Comparison of ENCODE assay signal across 18 cellular contexts in genomic region chr5:54695198-54695966, GRCh38.
DNase-seq lines count a peak whose midpoint lies in the region; ATAC-seq, FAIRE-seq and TF ChIP-seq lines count a peak whose summit lies in the region.
"Had no signal": no experiment of that assay in that cellular context is flagged by ENCODE, and none has a peak within 500 bp of the region (broad histone marks: within the 10 kb centered on the region; RNA-seq: fewer than 3 reads in every experiment).

No MANE protein-coding gene starts in this region.

- H3K27me3 ChIP-seq in liver (ENCODE audit: control insufficient read depth in 4 of 4, insufficient read depth in 4 of 4, low read length in 3 of 4), result no peaks in the 10 kb centered on the region
- no peaks in the 10 kb centered on the region; a peak in 1 of 5 replicates for H3K27me3 ChIP-seq in HepG2 (ENCODE audit: control insufficient read depth in 1 of 2, insufficient read depth in 2 of 2, low read length in 2 of 2)
- H3K27me3 ChIP-seq in esophagus muscularis mucosa, result no peaks in the 10 kb centered on the region

- BruUV-seq in HepG2 (replicated peaks; lab: Mats Ljungman, UMichigan), result no TSS peak

- no peak for TF ChIP-seq POLR2A in HepG2 (IDR thresholded peaks at IDR 0.05; ENCODE audit: insufficient read depth in 1 of 2, low read depth in 2 of 2, low read length in 2 of 2)
- no peak for TF ChIP-seq POLR2A in esophagus muscularis mucosa (IDR thresholded peaks at IDR 0.05; ENCODE audit: low read depth)

- no peaks in the 10 kb centered on the region for H4K20me1 ChIP-seq in HepG2 (ENCODE audit: insufficient read depth, low read length)

- WGBS in liver, result 62% methylated on average over 5 of the region's 5 CpGs
- WGBS in HepG2 (ENCODE audit: low lambda C conversion rate), result 46% methylated on average over 5 of the region's 5 CpGs
- 94% methylated on average over 5 of the region's 5 CpGs for WGBS in esophagus muscularis mucosa

- DNase-seq in HepG2 (ENCODE audit: low spot score) (no peak), esophagus muscularis mucosa (ENCODE audit: extremely low spot score) (peak; percentile 26), NCI-H1092 treated with DMSO at 0.1 percent for 48 hours (lab: John Stamatoyannopoulos, UW) (no peak), Right ventricle myocardium inferior (ENCODE audit: missing footprints) (no peak)
- DNase-seq: GM23248; H9; NCI-H1694; NCI-H510A; NCI-H774; NK-92 treated with Interleukin-12 subunit alpha and Interleukin-12 subunit beta, amount 100 ng/mL, for 24 hours had no signal

- peaks cover 53% of the 10 kb centered on the region for H3K4me1 Mint-ChIP-seq in nephron
- H3K4me1 Mint-ChIP-seq: H9 had no signal

- H3K4me1 ChIP-seq in liver (ENCODE audit: control insufficient read depth in 4 of 4, insufficient read depth in 4 of 4, low read length in 3 of 4), result peaks cover 0 to 2% (median 0%) of the 10 kb centered on the region in 4 donors
- H3K4me1 ChIP-seq in HepG2 (ENCODE audit: insufficient read depth, low read length), result no peaks in the 10 kb centered on the region
- peaks cover 15 to 42% (median 38%) of the 10 kb centered on the region in 4 donors for H3K4me1 ChIP-seq in esophagus muscularis mucosa

- H3K9ac ChIP-seq in liver (ENCODE audit: low read depth in 1 of 2, low read length in 2 of 2) (no peak overlapping the region), HepG2 (ENCODE audit: insufficient read depth, low read depth, low read length) (no peak overlapping the region)
- H3K9ac ChIP-seq: GM23248 had no signal

- intact Hi-C loops in HepG2 (cut with micrococcal nuclease; ENCODE audit: unreplicated experiment) (no loop called here), esophagus muscularis mucosa (cut with DNase I) (no loop called here), Right ventricle myocardium inferior (cut with DNase I) (no loop called here)

- no peak for TF ChIP-seq EP300 in HepG2 (IDR thresholded peaks at IDR 0.05; ENCODE audit: low read depth in 2 of 2, low read length in 2 of 2)
- TF ChIP-seq EP300 in HepG2 (CRISPR knock-in tag; IDR thresholded peaks at IDR 0.05; ENCODE audit: borderline replicate concordance), result no peak
- no peak for TF ChIP-seq EP300 in esophagus muscularis mucosa (IDR thresholded peaks at IDR 0.05)

- no peak for FAIRE-seq in HepG2 (lab: Jason Lieb, UNC)
- FAIRE-seq: A204.1 had no signal

- H3K9me3 ChIP-seq in liver (ENCODE audit: control insufficient read depth in 4 of 4, low read length in 3 of 4), result no peaks in the 10 kb centered on the region
- H3K9me3 ChIP-seq in HepG2 (ENCODE audit: low read length), result no peaks in the 10 kb centered on the region
- no peaks in the 10 kb centered on the region for H3K9me3 ChIP-seq in esophagus muscularis mucosa

- no peak for TF ChIP-seq CTCF in liver (IDR thresholded peaks at IDR 0.05; ENCODE audit: low read depth, low read length, missing input control)
- no peak for TF ChIP-seq CTCF in HepG2 (CRISPR knock-in tag; IDR thresholded peaks at IDR 0.05)
- no peak for TF ChIP-seq CTCF in esophagus muscularis mucosa (IDR thresholded peaks at IDR 0.05)
- no peak for TF ChIP-seq CTCF in nephron (IDR thresholded peaks at IDR 0.05; ENCODE audit: unreplicated experiment in 3 of 3)

- H3K9me3 Mint-ChIP-seq in nephron, result no peaks in the 10 kb centered on the region
- H3K9me3 Mint-ChIP-seq: H9 had no signal

- H3K79me2 ChIP-seq in HepG2 (ENCODE audit: insufficient read depth, low read length), result no peaks in the 10 kb centered on the region

- POLR2A ChIA-PET in HepG2 (lab: Yijun Ruan, JAX), result no interaction called here

- H3K4me3 Mint-ChIP-seq in nephron, result no peak overlapping the region
- H3K4me3 Mint-ChIP-seq: CD14-positive monocyte, H9, IgD-negative memory B cell had no signal

- CTCF ChIA-PET in HepG2 (lab: Yijun Ruan, JAX; ENCODE audit: low intra/inter-chr PET ratio, low total read pairs), result no interaction called here

- no peaks in the 10 kb centered on the region for H3K36me3 Mint-ChIP-seq in nephron (ENCODE audit: low read depth)
- H3K36me3 Mint-ChIP-seq: CD14-positive monocyte, IgD-negative memory B cell had no signal

- H3K4me2 ChIP-seq in HepG2 (ENCODE audit: low read depth, low read length), result no peak overlapping the region

- no peak overlapping the region for H2AFZ ChIP-seq in HepG2 (ENCODE audit: low read length)
- H2AFZ ChIP-seq: GM23248 had no signal

- H3K27me3 Mint-ChIP-seq in nephron (ENCODE audit: low read depth), result no peaks in the 10 kb centered on the region
- H3K27me3 Mint-ChIP-seq: IgD-negative memory B cell had no signal

- no peak for ATAC-seq in HepG2
- ATAC-seq in Right ventricle myocardium inferior, result no peak
- no peak for ATAC-seq in HG02981 (IDR thresholded peaks at IDR 0.05; ENCODE audit: unreplicated experiment)
- ATAC-seq: Panc1, SK-N-SH treated with all-trans-retinoic acid at 6 μM for 48 hours had no signal

- in situ Hi-C loops in HepG2 (cut with HindIII; ENCODE audit: extremely low pct_ligation_motif_present, low pct_unique_long_range_greater_than_20kb), result no loop called here

- no peaks in the 10 kb centered on the region for H3K36me3 ChIP-seq in liver (ENCODE audit: control insufficient read depth in 4 of 4, insufficient read depth in 3 of 4, low read depth in 1 of 4, low read length in 3 of 4)
- H3K36me3 ChIP-seq in HepG2 (replicated peaks in 1 of 2; ENCODE audit: control insufficient read depth in 1 of 2, insufficient read depth in 2 of 2, low read length in 2 of 2), result no peaks in the 10 kb centered on the region
- H3K36me3 ChIP-seq in esophagus muscularis mucosa, result no peaks in the 10 kb centered on the region

- H3K27ac Mint-ChIP-seq in nephron, result peak overlapping the region in 2 of 3 experiments; percentile 83 to 89
- H3K27ac Mint-ChIP-seq: H9, IgD-negative memory B cell had no signal

- TF ChIP-seq RAD21 in liver (IDR thresholded peaks at IDR 0.05), result peak in 1 of 2 donors; percentile 39
- no peak for TF ChIP-seq RAD21 in HepG2 (CRISPR knock-in tag; IDR thresholded peaks at IDR 0.05)

- H3K4me3 ChIP-seq in liver (ENCODE audit: low read depth in 1 of 3, low read length in 3 of 3), result no peak overlapping the region
- H3K4me3 ChIP-seq in HepG2 (replicated peaks in 1 of 3; ENCODE audit: insufficient read depth in 1 of 3, low read depth in 2 of 3, low read length in 3 of 3), result no peak overlapping the region
- H3K4me3 ChIP-seq in esophagus muscularis mucosa, result no peak overlapping the region
- H3K4me3 ChIP-seq: GM23248 had no signal

- H3K27ac ChIP-seq in liver (ENCODE audit: low read depth in 1 of 2, low read length in 2 of 2), result no peak overlapping the region
- no peak overlapping the region for H3K27ac ChIP-seq in HepG2 (ENCODE audit: extremely low read length, insufficient read depth, low read length)
- no peak overlapping the region for H3K27ac ChIP-seq in esophagus muscularis mucosa (replicated peaks in 1 of 4)
- H3K27ac ChIP-seq: GM23248 had no signal

TF ChIP-seq in liver, 16 proteins besides CTCF, POLR2A, EP300 and RAD21:
- TF ChIP-seq RXRA (IDR thresholded peaks at IDR 0.05) (peak; percentile 77 to 83), HNF4G (IDR thresholded peaks at IDR 0.05) (no peak), FOXA1 (IDR thresholded peaks at IDR 0.05) (no peak), HNF4A (conservative IDR thresholded peaks at IDR 0.05) (no peak), JUND (IDR thresholded peaks at IDR 0.05) (no peak), ZBTB33 (IDR thresholded peaks at IDR 0.05) (no peak)

TF ChIP-seq in HepG2, 621 proteins besides CTCF, POLR2A, EP300 and RAD21:
- TF ChIP-seq RELA (CRISPR knock-in tag; IDR thresholded peaks at IDR 0.05), result no peak
- TF ChIP-seq CBX1 (IDR thresholded peaks at IDR 0.05; ENCODE audit: low read depth), result no peak
- TF ChIP-seq ZNF136 (CRISPR knock-in tag; IDR thresholded peaks at IDR 0.05; ENCODE audit: low read depth), result no peak
- TF ChIP-seq MAX (IDR thresholded peaks at IDR 0.05), result no peak
- TF ChIP-seq BRF2 (CRISPR knock-in tag; IDR thresholded peaks at IDR 0.05), result no peak
- no peak for TF ChIP-seq SP1 (IDR thresholded peaks at IDR 0.05)
- no peak for TF ChIP-seq SP1 (CRISPR knock-in tag; IDR thresholded peaks at IDR 0.05)
- TF ChIP-seq ZNF263 (CRISPR knock-in tag; IDR thresholded peaks at IDR 0.05), result no peak
- no peak for TF ChIP-seq ZHX1 (CRISPR knock-in tag; IDR thresholded peaks at IDR 0.05; ENCODE audit: low read depth)
- no peak for TF ChIP-seq ZNF10 (CRISPR knock-in tag; IDR thresholded peaks at IDR 0.05; ENCODE audit: borderline replicate concordance, low read depth)
- no peak for TF ChIP-seq GABPB1 (CRISPR knock-in tag; IDR thresholded peaks at IDR 0.05)
TF ChIP-seq in HepG2: peak in this region for 0.
